ENCODE assay signal across 8 cellular contexts in genomic region chr7:72954563-72955198, GRCh38. TPM values are rescaled to one million over a fixed set of nuclear protein-coding genes. Genes with fewer than 3 reads are reported as not detected.
A peak's percentile ranks its signal among the peaks of the same experiment; 100 is the strongest.
DNase-seq lines count a peak whose midpoint lies in the region; ATAC-seq and TF ChIP-seq lines count a peak whose summit lies in the region.
"Not testable (repeated sequence)": the region's sequence is repeated elsewhere in the genome, so short reads cannot be mapped to it uniquely, and the experiment has no call there.

No MANE protein-coding gene starts in this region.

- intact Hi-C loops in upper lobe of right lung (cut with DNase I): not testable (repeated sequence)

- not testable (repeated sequence) for H3K36me3 Mint-ChIP-seq in activated naive CD4-positive, alpha-beta T cell treated with anti-CD3 and anti-CD28 coated beads, Interleukin-2, amount 50 U/mL, for 24 hours; nephron (ENCODE audit: low read depth)

- H3K79me2 ChIP-seq in OCI-LY3 (ENCODE audit: low read length): not testable (repeated sequence)

- peak overlapping the region; percentile 70 for H3K27ac Mint-ChIP-seq in activated naive CD4-positive, alpha-beta T cell treated with anti-CD3 and anti-CD28 coated beads, Interleukin-2, amount 50 U/mL, for 24 hours
- H3K27ac Mint-ChIP-seq in nephron: peak overlapping the region in 1 of 3 experiments; percentile 76

- ATAC-seq in GM18511 (IDR thresholded peaks at IDR 0.05; ENCODE audit: unreplicated experiment) (peak; percentile 87), GM21528 (IDR thresholded peaks at IDR 0.05; ENCODE audit: low FRiP score, unreplicated experiment) (peak; percentile 84), HG03064 (IDR thresholded peaks at IDR 0.05; ENCODE audit: low read depth, unreplicated experiment) (peak; percentile 87), upper lobe of right lung (peak; percentile 99)

- not testable (repeated sequence) for H3K9me3 Mint-ChIP-seq in activated naive CD4-positive, alpha-beta T cell treated with anti-CD3 and anti-CD28 coated beads, Interleukin-2, amount 50 U/mL, for 24 hours; nephron

- not testable (repeated sequence) for DNase-seq in fibroblast of the aortic adventitia (ENCODE audit: low read depth); upper lobe of right lung

- not testable (repeated sequence) for H3K4me2 ChIP-seq in OCI-LY3 (ENCODE audit: low read length)

- not testable (repeated sequence) for H3K9ac ChIP-seq in OCI-LY3 (ENCODE audit: low read length)

- not testable (repeated sequence) for H3K4me1 Mint-ChIP-seq in activated naive CD4-positive, alpha-beta T cell treated with anti-CD3 and anti-CD28 coated beads, Interleukin-2, amount 50 U/mL, for 24 hours; nephron

- not testable (repeated sequence) for H3K27me3 Mint-ChIP-seq in activated naive CD4-positive, alpha-beta T cell treated with anti-CD3 and anti-CD28 coated beads, Interleukin-2, amount 50 U/mL, for 24 hours; nephron (ENCODE audit: low read depth)

- H3K4me3 ChIP-seq in OCI-LY3 (ENCODE audit: low read length): peak overlapping the region; percentile 51; the same call in 1 of the 2 replicates
- H3K4me3 ChIP-seq in fibroblast of the aortic adventitia (ENCODE audit: low read depth, low read length): peak overlapping the region; percentile 42
- peak overlapping the region; percentile 39 for H3K4me3 ChIP-seq in upper lobe of right lung

- H3K27ac ChIP-seq in OCI-LY3 (ENCODE audit: low read length); upper lobe of right lung: not testable (repeated sequence)

- peak overlapping the region; percentile 88 for H3K4me3 Mint-ChIP-seq in activated naive CD4-positive, alpha-beta T cell treated with anti-CD3 and anti-CD28 coated beads, Interleukin-2, amount 50 U/mL, for 24 hours
- H3K4me3 Mint-ChIP-seq in nephron: peak overlapping the region; percentile 78 to 88 (median 87)

- H4K20me1 ChIP-seq in OCI-LY3 (ENCODE audit: insufficient read depth, low read length): not testable (repeated sequence)

- not testable (repeated sequence) for TF ChIP-seq CTCF in OCI-LY3 (IDR thresholded peaks at IDR 0.05; ENCODE audit: low read depth, low read length); fibroblast of the aortic adventitia (IDR thresholded peaks at IDR 0.05; ENCODE audit: insufficient read depth, low read length); nephron (IDR thresholded peaks at IDR 0.05; ENCODE audit: unreplicated experiment in 3 of 3); upper lobe of right lung (IDR thresholded peaks at IDR 0.05)

- not testable (repeated sequence) for H3K36me3 ChIP-seq in OCI-LY3 (replicated peaks; ENCODE audit: low read depth, low read length); upper lobe of right lung

- not testable (repeated sequence) for H3K9me3 ChIP-seq in OCI-LY3 (ENCODE audit: insufficient read depth, low read length); upper lobe of right lung

- not testable (repeated sequence) for H2AFZ ChIP-seq in OCI-LY3 (ENCODE audit: low read depth, low read length)

- not testable (repeated sequence) for H3K4me1 ChIP-seq in OCI-LY3 (ENCODE audit: low read length); upper lobe of right lung

- not testable (repeated sequence) for H3K27me3 ChIP-seq in OCI-LY3 (ENCODE audit: low read depth, low read length); upper lobe of right lung

RNA-seq across cellular contexts. Expression of gene TRIM74, which starts 14.6 kb away (rescaled TPM):
- total RNA-seq in fibroblast of the aortic adventitia (ENCODE audit: low replicate concordance): not detected in 2 replicates
- not detected for total RNA-seq in upper lobe of right lung

RNA-seq across cellular contexts. Expression of gene POM121, which starts 29.8 kb away (rescaled TPM):
- total RNA-seq in fibroblast of the aortic adventitia (ENCODE audit: low replicate concordance): 6.3 and 12.2 TPM in 2 replicates
- 39.4 TPM for total RNA-seq in upper lobe of right lung
